In genomic region chr19:16382775-16383543, GRCh38 we compare ENCODE assay signal across 8 cellular contexts. TPM values are rescaled to one million over a fixed set of nuclear protein-coding genes. Genes with fewer than 3 reads are reported as not detected.
DNase-seq lines count a peak whose midpoint lies in the region; ATAC-seq and TF ChIP-seq lines count a peak whose summit lies in the region.

No MANE protein-coding gene starts in this region.

- H3K4me1 Mint-ChIP-seq in activated CD4-positive, alpha-beta T cell treated with anti-CD3 and anti-CD28 coated beads, Interleukin-2, amount 10 ng/mL, durations not matched to agents 7 days and 5 days = peaks cover 68% of the 10 kb centered on the region

- H3K27ac Mint-ChIP-seq in activated CD4-positive, alpha-beta T cell treated with anti-CD3 and anti-CD28 coated beads, Interleukin-2, amount 10 ng/mL, durations not matched to agents 7 days and 5 days = peak overlapping the region; percentile 92

- TF ChIP-seq CTCF in 22Rv1 (IDR thresholded peaks at IDR 0.05) (peak; percentile 74), GM13977 (IDR thresholded peaks at IDR 0.05; ENCODE audit: extremely low read depth, insufficient read depth, missing control alignments) (peak; percentile 77), liver (IDR thresholded peaks at IDR 0.05; ENCODE audit: low read depth, low read length, missing input control) (peak; percentile 81)

- H3K4me3 Mint-ChIP-seq in activated CD4-positive, alpha-beta T cell treated with anti-CD3 and anti-CD28 coated beads, Interleukin-2, amount 10 ng/mL, durations not matched to agents 7 days and 5 days = peak overlapping the region; percentile 64

- peaks cover 2 to 22% (median 6%) of the 10 kb centered on the region in 4 donors for H3K36me3 ChIP-seq in liver (ENCODE audit: control insufficient read depth in 4 of 4, insufficient read depth in 3 of 4, low read depth in 1 of 4, low read length in 3 of 4)

- DNase-seq in GM13977 (ENCODE audit: low spot score) (peak; percentile 85), NCI-H2227 (lab: John Stamatoyannopoulos, UW; ENCODE audit: unreplicated experiment) (peak; percentile 74), dedifferentiated amniotic fluid mesenchymal stem cell (ENCODE audit: extremely low spot score) (peak; percentile 84)
- DNase-seq in activated CD4-positive, alpha-beta T cell treated with anti-CD3 and anti-CD28 coated beads, Interleukin-2, amount 10 ng/mL, durations not matched to agents 7 days and 5 days = peak; percentile 85
- peak; percentile 65 for DNase-seq in stimulated activated CD4-positive, alpha-beta T cell treated with anti-CD3 and anti-CD28 coated beads, Interleukin-2, amount 100 ng/mL, for 4 hours (ENCODE audit: low read depth)

- no peaks in the 10 kb centered on the region for H3K9me3 ChIP-seq in liver (ENCODE audit: control insufficient read depth in 4 of 4, low read length in 3 of 4)

- H3K27me3 ChIP-seq in liver (ENCODE audit: control insufficient read depth in 4 of 4, insufficient read depth in 4 of 4, low read length in 3 of 4) = no peaks in the 10 kb centered on the region

- POLR2A ChIA-PET in activated CD4-positive, alpha-beta T cell treated with anti-CD3 and anti-CD28 coated beads, Interleukin-2, amount 10 ng/mL, durations not matched to agents 7 days and 5 days (lab: Charles Lee) = interaction anchor here (0.9 to 2.1 kb wide), 3 partner anchors 14 to 54 kb away, joined by 6 to 9 read pairs (median 7); no protein-coding TSS in a partner anchor

- CTCF ChIA-PET in activated CD4-positive, alpha-beta T cell treated with anti-CD3 and anti-CD28 coated beads, Interleukin-2, amount 10 ng/mL, durations not matched to agents 7 days and 5 days (lab: Charles Lee) = interaction anchor here (0.6 to 4.8 kb wide), 24 partner anchors 9 to 1211 kb away, joined by 3 to 31 read pairs (median 4); partner anchors contain the start of gene KLF2

- in situ Hi-C loops in GM13977 (cut with MboI; ENCODE audit: low pct_unique_long_range_greater_than_20kb, low sequenced_read_pairs, unreplicated experiment) = loop anchor here (10.0 to 25.0 kb wide), 2 partner anchors 338 to 746 kb away; partner anchors contain the start of gene CYP4F3

- peak; percentile 97 to 99 for TF ChIP-seq RAD21 in liver (IDR thresholded peaks at IDR 0.05)

- no peak overlapping the region for H3K4me3 ChIP-seq in liver (ENCODE audit: low read depth in 1 of 3, low read length in 3 of 3)

- H3K4me1 ChIP-seq in liver (ENCODE audit: control insufficient read depth in 4 of 4, insufficient read depth in 4 of 4, low read length in 3 of 4) = peaks cover 0 to 7% (median 0%) of the 10 kb centered on the region in 4 donors

- peak overlapping the region in 1 of 2 donors; percentile 28 for H3K9ac ChIP-seq in liver (ENCODE audit: low read depth in 1 of 2, low read length in 2 of 2)

- H3K27ac ChIP-seq in 22Rv1 = no peak overlapping the region
- peak overlapping the region; percentile 57 to 60 for H3K27ac ChIP-seq in liver (ENCODE audit: low read depth in 1 of 2, low read length in 2 of 2)

- ATAC-seq in HG02798 (IDR thresholded peaks at IDR 0.05; ENCODE audit: poor library complexity, unreplicated experiment) = no peak

- H3K36me3 Mint-ChIP-seq in activated CD4-positive, alpha-beta T cell treated with anti-CD3 and anti-CD28 coated beads, Interleukin-2, amount 10 ng/mL, durations not matched to agents 7 days and 5 days (ENCODE audit: low read depth) = peaks cover 57% of the 10 kb centered on the region

- WGBS in liver = 40% methylated on average over 17 of the region's 17 CpGs

- no peaks in the 10 kb centered on the region for H3K9me3 Mint-ChIP-seq in activated CD4-positive, alpha-beta T cell treated with anti-CD3 and anti-CD28 coated beads, Interleukin-2, amount 10 ng/mL, durations not matched to agents 7 days and 5 days

- H3K27me3 Mint-ChIP-seq in activated CD4-positive, alpha-beta T cell treated with anti-CD3 and anti-CD28 coated beads, Interleukin-2, amount 10 ng/mL, durations not matched to agents 7 days and 5 days = no peaks in the 10 kb centered on the region

TF ChIP-seq in liver, 16 proteins besides CTCF, POLR2A, EP300 and RAD21:
- peak; percentile 36 for TF ChIP-seq SP1 (IDR thresholded peaks at IDR 0.05)
- no peak for TF ChIP-seq ZBTB33 (IDR thresholded peaks at IDR 0.05)
- TF ChIP-seq FOXA1 (IDR thresholded peaks at IDR 0.05) = no peak
- TF ChIP-seq HNF4G (IDR thresholded peaks at IDR 0.05) = no peak
- TF ChIP-seq HNF4A (conservative IDR thresholded peaks at IDR 0.05) = no peak
- peak; percentile 15 for TF ChIP-seq REST (IDR thresholded peaks at IDR 0.05)
- no peak for TF ChIP-seq YY1 (IDR thresholded peaks at IDR 0.05)
- peak in 1 of 2 donors; percentile 25 for TF ChIP-seq RXRA (IDR thresholded peaks at IDR 0.05)
- TF ChIP-seq EGR1 (IDR thresholded peaks at IDR 0.05; ENCODE audit: low read depth in 2 of 2) = no peak
- no peak for TF ChIP-seq MAX (IDR thresholded peaks at IDR 0.05)
- no peak for TF ChIP-seq GABPA (IDR thresholded peaks at IDR 0.05 in 1 of 2, conservative IDR thresholded peaks at IDR 0.05 in 1 of 2)
- peak; percentile 72 for TF ChIP-seq NR2F2 (IDR thresholded peaks at IDR 0.05)
- TF ChIP-seq JUND (IDR thresholded peaks at IDR 0.05) = no peak
- no peak for TF ChIP-seq ATF3 (IDR thresholded peaks at IDR 0.05)
- no peak for TF ChIP-seq FOXA2 (IDR thresholded peaks at IDR 0.05)

RNA-seq across cellular contexts. Expression of gene KLF2, which starts 58.3 kb away (rescaled TPM):
- 100 to 1,000 TPM; 253 to 255 TPM for total RNA-seq in activated CD4-positive, alpha-beta T cell treated with anti-CD3 and anti-CD28 coated beads, Interleukin-2, amount 10 ng/mL, durations not matched to agents 7 days and 5 days
- total RNA-seq in liver = 10 to 100 TPM in 1 of 2 donors, 1 to 10 TPM in 1; 4.0 to 11.2 TPM
- 1 to 10 TPM; 3.9 to 4.4 TPM for polyA plus RNA-seq in liver

Comparison
In these comparisons a context has a peak if more than half of its experiments do, and no peak if none do; other contexts are left out.
1. RNA of gene KLF2, which starts 58.3 kb away (total RNA-seq): 253 to 255 TPM in activated CD4-positive, alpha-beta T cell treated with anti-CD3 and anti-CD28 coated beads, Interleukin-2, amount 10 ng/mL, durations not matched to agents 7 days and 5 days; 4.0 to 11.2 TPM in liver; every median in the first group is over 10 times any median in the second.
2. Peak in every context shown above with its lines, with median percentiles within 50 percentile points of each other: CTCF ChIP-seq and DNase-seq.